In the genomic region with DNA sequence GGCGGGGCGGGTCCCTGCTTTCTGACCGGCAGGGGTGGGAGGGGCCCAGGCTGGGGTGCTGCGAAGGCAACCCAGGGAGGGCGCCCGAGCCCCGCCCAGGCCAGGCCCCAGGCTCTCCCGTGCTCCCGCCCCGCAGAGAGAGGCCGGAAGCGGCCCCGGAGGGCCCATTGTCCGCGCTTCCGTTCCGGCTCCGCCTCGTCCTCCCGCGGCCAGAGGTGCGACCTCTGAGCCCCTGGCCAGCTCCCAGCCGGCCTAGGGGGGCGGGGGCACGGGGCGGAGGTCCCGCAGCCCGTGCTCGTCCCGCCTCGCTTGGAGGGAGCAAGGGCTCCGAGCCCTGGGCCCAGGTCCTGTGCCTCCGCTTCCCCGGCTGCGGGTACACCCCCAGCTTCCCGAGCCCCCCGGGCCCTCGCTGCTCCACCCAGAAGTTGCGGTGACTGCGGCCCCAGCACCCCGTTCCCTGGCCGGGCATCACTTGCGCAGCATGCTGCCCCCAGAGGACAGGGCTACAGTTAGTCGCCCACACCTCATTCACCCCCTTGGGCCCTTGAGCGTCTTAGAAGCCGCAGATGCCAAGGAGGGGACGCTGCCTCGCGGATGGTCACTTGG, we compare ENCODE assay signal across 8 cellular contexts. TPM values are rescaled to one million over a fixed set of nuclear protein-coding genes. Genes with fewer than 3 reads are reported as not detected.
A peak's percentile ranks its signal among the peaks of the same experiment; 100 is the strongest.
DNase-seq lines count a peak whose midpoint lies in the region; ATAC-seq and TF ChIP-seq lines count a peak whose summit lies in the region.

No MANE protein-coding gene starts in this region.

- H3K4me1 ChIP-seq in PC-9 (replicated peaks; ENCODE audit: insufficient read depth) (peaks cover 27% of the 10 kb centered on the region), gastroesophageal sphincter (peaks cover 0 to 73% (median 48%) of the 10 kb centered on the region in 3 donors), upper lobe of right lung (peaks cover 56% of the 10 kb centered on the region)

- intact Hi-C loops in PC-9 (cut with micrococcal nuclease; ENCODE audit: unreplicated experiment) (loop anchor here (1.0 to 5.0 kb wide), 9 partner anchors 36 to 467 kb away; partner anchors contain the start of genes IFT122 and TMCC1), upper lobe of right lung (cut with DNase I) (no loop called here)

- peak; percentile 92 for ATAC-seq in GM19324 (IDR thresholded peaks at IDR 0.05; ENCODE audit: low FRiP score, unreplicated experiment)
- ATAC-seq in HG03432 (IDR thresholded peaks at IDR 0.05; ENCODE audit: unreplicated experiment): peak; percentile 97
- ATAC-seq in gastroesophageal sphincter: peak; percentile 87
- ATAC-seq in upper lobe of right lung: peak; percentile 93

- H3K4me3 ChIP-seq in PC-9 (peak overlapping the region; percentile 99), gastroesophageal sphincter (peak overlapping the region; percentile 75 to 94), upper lobe of right lung (peak overlapping the region; percentile 64)

- no peak for TF ChIP-seq EP300 in gastroesophageal sphincter (IDR thresholded peaks at IDR 0.05)

- H3K36me3 ChIP-seq in PC-9 (ENCODE audit: low read depth) (no peaks in the 10 kb centered on the region), gastroesophageal sphincter (no peaks in the 10 kb centered on the region), upper lobe of right lung (no peaks in the 10 kb centered on the region)

- BruUV-seq in PC-9 (replicated peaks; lab: Mats Ljungman, UMichigan): TSS peak; percentile 65

- H3F3A ChIP-seq in PC-9 (ENCODE audit: insufficient read depth, low read depth): peaks cover 28% of the 10 kb centered on the region

- peak overlapping the region; percentile 100 for H3K4me2 ChIP-seq in PC-9

- CTCF ChIA-PET in PC-9 (lab: Charles Lee): interaction anchor here (0.5 to 3.6 kb wide), 8 partner anchors 21 to 200 kb away, joined by 3 to 24 read pairs (median 5); no protein-coding TSS in a partner anchor

- H3K27me3 ChIP-seq in PC-9 (ENCODE audit: insufficient read depth, low read depth) (no peaks in the 10 kb centered on the region), gastroesophageal sphincter (no peaks in the 10 kb centered on the region), upper lobe of right lung (no peaks in the 10 kb centered on the region)

- POLR2A ChIA-PET in PC-9 (lab: Charles Lee; ENCODE audit: unreplicated experiment): interaction anchor here (0.5 to 1.4 kb wide), 8 partner anchors 13 to 167 kb away, joined by 3 to 31 read pairs (median 9); no protein-coding TSS in a partner anchor

- TF ChIP-seq POLR2A in gastroesophageal sphincter (IDR thresholded peaks at IDR 0.05): peak; percentile 76 to 77

- no peaks in the 10 kb centered on the region for H4K20me1 ChIP-seq in PC-9 (ENCODE audit: insufficient read depth)

- peaks cover 6% of the 10 kb centered on the region for H3K79me2 ChIP-seq in PC-9 (ENCODE audit: low read depth)

- WGBS in gastroesophageal sphincter (ENCODE audit: low coverage in 1 of 2), 2 donors: 0% methylated on average over 1 of the region's 49 CpGs; no CpG with 5 or more reads in 1 of the 2 donors

- DNase-seq in D341Med (ENCODE audit: low spot score) (peak; percentile 51), PC-9 (peak; percentile 76 to 97), nucleus accumbens (lab: John Stamatoyannopoulos, UW) (peak in 52 of 56 donors; percentile 15 to 91 (median 60)), upper lobe of right lung (peak; percentile 99)
- DNase-seq in activated gamma-delta T cell treated with anti-CD3 and anti-CD28 coated beads, Interleukin-2, amount 50 U/mL, for 16 hours (ENCODE audit: low read depth): peak; percentile 56

- H3K27ac ChIP-seq in PC-9 (peak overlapping the region; percentile 96), gastroesophageal sphincter (peak overlapping the region; percentile 95 to 98 (median 97)), upper lobe of right lung (peak overlapping the region; percentile 99)

- TF ChIP-seq CTCF in PC-9 (conservative IDR thresholded peaks at IDR 0.05): 0 out of 2 replicates have a peak, but pooled peaks have one; percentile 13
- peak in 2 of 4 experiments; percentile 8 to 46 for TF ChIP-seq CTCF in gastroesophageal sphincter (IDR thresholded peaks at IDR 0.05)
- TF ChIP-seq CTCF in upper lobe of right lung (IDR thresholded peaks at IDR 0.05): no peak

- H2AFZ ChIP-seq in PC-9: peak overlapping the region; percentile 78

- H3K9me3 ChIP-seq in PC-9 (ENCODE audit: insufficient read depth, low read depth) (no peaks in the 10 kb centered on the region), gastroesophageal sphincter (no peaks in the 10 kb centered on the region), upper lobe of right lung (no peaks in the 10 kb centered on the region)

- no peaks in the 10 kb centered on the region for H3K9me2 ChIP-seq in PC-9 (ENCODE audit: insufficient read depth)

RNA-seq across cellular contexts. Expression of gene PLXND1, which starts 20.4 kb away (rescaled TPM):
- total RNA-seq in PC-9 (2021): 44.4 and 50.4 TPM in 2 replicates
- total RNA-seq in gastroesophageal sphincter: 10 to 100 TPM; 45.0 to 77.9 (median 61.5) TPM
- 284 TPM for total RNA-seq in upper lobe of right lung

Comparison
In these comparisons a context has a peak if more than half of its experiments do, and no peak if none do; other contexts are left out.
1. Peak in every context shown above with its lines: DNase-seq, ATAC-seq, H3K4me3 ChIP-seq and H3K27ac ChIP-seq.